13 cellular contexts compared by ENCODE assay signal in genomic region chr17:77546772-77547201, GRCh38.
DNase-seq lines count a peak whose midpoint lies in the region; ATAC-seq, FAIRE-seq and TF ChIP-seq lines count a peak whose summit lies in the region.
"Had no signal": no experiment of that assay in that cellular context is flagged by ENCODE, and none has a peak within 500 bp of the region (broad histone marks: within the 10 kb centered on the region; RNA-seq: fewer than 3 reads in every experiment).

No MANE protein-coding gene starts in this region.

- no peaks in the 10 kb centered on the region for H3K9me3 Mint-ChIP-seq in stimulated activated effector memory CD8-positive, alpha-beta T cell treated with anti-CD3 and anti-CD28 coated beads, Interleukin-12 subunit alpha, Interleukin-12 subunit beta, amount 100 ng/mL, for 72 hours
- H3K9me3 Mint-ChIP-seq: activated naive CD4-positive, alpha-beta T cell treated with anti-CD3 and anti-CD28 coated beads for 36 hours had no signal

- no peak overlapping the region for H4K8ac ChIP-seq in IMR-90 (ENCODE audit: low read depth in 2 of 2, low read length in 2 of 2)

- TF ChIP-seq RAD21 in IMR-90 (IDR thresholded peaks at IDR 0.05; ENCODE audit: low read length): no peak

- H3K79me1 ChIP-seq in IMR-90 (ENCODE audit: low read depth in 1 of 2, low read length in 2 of 2): no peaks in the 10 kb centered on the region

- WGBS in IMR-90 (ENCODE audit: extremely low coverage in 2 of 2, insufficient read length in 1 of 2), 2 experiments: 7% methylated on average over 3 of the region's 12 CpGs; no CpG with 5 or more reads in 1 of the 2 experiments
- 24 to 37% (median 28%) methylated on average over 12 of the region's 12 CpGs for WGBS in small intestine, 3 donors

- in situ Hi-C loops in IMR-90 (cut with MboI; ENCODE audit: low sequenced_read_pairs): no loop called here

- H3K4me1 Mint-ChIP-seq in stimulated activated effector memory CD8-positive, alpha-beta T cell treated with anti-CD3 and anti-CD28 coated beads, Interleukin-12 subunit alpha, Interleukin-12 subunit beta, amount 100 ng/mL, for 72 hours: peaks cover 5% of the 10 kb centered on the region

- H3K4me3 Mint-ChIP-seq in stimulated activated effector memory CD8-positive, alpha-beta T cell treated with anti-CD3 and anti-CD28 coated beads, Interleukin-12 subunit alpha, Interleukin-12 subunit beta, amount 100 ng/mL, for 72 hours: no peak overlapping the region
- H3K4me3 Mint-ChIP-seq: activated naive CD4-positive, alpha-beta T cell treated with anti-CD3 and anti-CD28 coated beads for 36 hours had no signal

- H3K27me3 ChIP-seq in IMR-90 (ENCODE audit: control insufficient read depth, insufficient read depth, low read length) (peaks cover 36% of the 10 kb centered on the region), iPS-20b (ENCODE audit: insufficient read depth, low read length) (peaks cover 16% of the 10 kb centered on the region; the same call in 1 of the 2 replicates), small intestine (ENCODE audit: control insufficient read depth in 2 of 2, insufficient read depth in 2 of 2, low read length in 2 of 2) (no peaks in the 10 kb centered on the region)

- H4K91ac ChIP-seq in IMR-90 (ENCODE audit: insufficient read depth, low read depth, low read length): no peak overlapping the region

- no peak overlapping the region for H2BK20ac ChIP-seq in IMR-90 (ENCODE audit: low read depth, low read length)

- BruUV-seq in IMR-90 (replicated peaks; lab: Mats Ljungman, UMichigan): no TSS peak

- ATAC-seq in IMR-90 (ENCODE audit: low read depth): no peak
- ATAC-seq in stimulated activated effector memory CD8-positive, alpha-beta T cell treated with anti-CD3 and anti-CD28 coated beads, Interleukin-12 subunit alpha, Interleukin-12 subunit beta, amount 100 ng/mL, for 72 hours: no peak

- no peak for TF ChIP-seq CTCF in IMR-90 (conservative IDR thresholded peaks at IDR 0.05; ENCODE audit: low read depth, low read length)

- no peak overlapping the region for H2BK120ac ChIP-seq in IMR-90 (ENCODE audit: low read depth, low read length)

- H3K4me2 ChIP-seq in IMR-90 (ENCODE audit: low read depth, low read length): no peak overlapping the region

- dilution Hi-C loops in IMR-90 (cut with HindIII; ENCODE audit: low sequenced_read_pairs, unreplicated experiment): no loop called here

- no peak overlapping the region for H3K18ac ChIP-seq in IMR-90 (ENCODE audit: low read depth, low read length)

- no peaks in the 10 kb centered on the region for H4K20me1 ChIP-seq in IMR-90 (ENCODE audit: insufficient read depth, low read length)

- no peak overlapping the region for H3K4ac ChIP-seq in IMR-90 (ENCODE audit: low read depth, low read length)

- no peak overlapping the region for H2BK5ac ChIP-seq in IMR-90 (ENCODE audit: low read depth, low read length, poor library complexity, severe bottlenecking)

- no peaks in the 10 kb centered on the region for H3K9me1 ChIP-seq in IMR-90 (ENCODE audit: insufficient read depth, low read length)

- H3K36me3 ChIP-seq in IMR-90 (ENCODE audit: control insufficient read depth, insufficient read depth, low read length) (no peaks in the 10 kb centered on the region), iPS-20b (ENCODE audit: insufficient read depth, low read depth, low read length) (no peaks in the 10 kb centered on the region), small intestine (ENCODE audit: control insufficient read depth in 2 of 2, insufficient read depth in 2 of 2, low read length in 2 of 2) (no peaks in the 10 kb centered on the region)

- H3K27ac ChIP-seq in IMR-90 (ENCODE audit: insufficient read depth, low read length): no peak overlapping the region
- no peak overlapping the region for H3K27ac ChIP-seq in iPS-20b (ENCODE audit: low read length)
- no peak overlapping the region for H3K27ac ChIP-seq in small intestine (ENCODE audit: low read depth in 1 of 2, low read length in 1 of 2)

- peak overlapping the region; percentile 8 for H2AFZ ChIP-seq in IMR-90 (replicated peaks; ENCODE audit: low read length, poor library complexity)

- peaks cover 4% of the 10 kb centered on the region for H3K9me3 ChIP-seq in IMR-90 (ENCODE audit: control insufficient read depth, insufficient read depth, low read length)
- H3K9me3 ChIP-seq in iPS-20b (ENCODE audit: insufficient read depth, low read depth, low read length): no peaks in the 10 kb centered on the region
- no peaks in the 10 kb centered on the region for H3K9me3 ChIP-seq in small intestine (ENCODE audit: control insufficient read depth, low read depth)

- POLR2A ChIA-PET in IMR-90 (lab: Charles Lee; ENCODE audit: unreplicated experiment): no interaction called here

- no peak overlapping the region for H3K4me3 ChIP-seq in IMR-90 (ENCODE audit: insufficient read depth, low read depth, low read length)
- peak overlapping the region; percentile 48; the same call in 1 of the 2 replicates for H3K4me3 ChIP-seq in iPS-20b (ENCODE audit: low read length)
- H3K4me3 ChIP-seq in small intestine (ENCODE audit: low read depth in 1 of 2, low read length in 2 of 2): no peak overlapping the region

- CTCF ChIA-PET in IMR-90 (lab: Yijun Ruan, JAX): no interaction called here

- no peaks in the 10 kb centered on the region for H3K4me1 ChIP-seq in IMR-90 (ENCODE audit: control insufficient read depth, insufficient read depth, low read length)
- peaks cover 4% of the 10 kb centered on the region; the same call in 1 of the 2 replicates for H3K4me1 ChIP-seq in iPS-20b (ENCODE audit: insufficient read depth, low read length)
- no peaks in the 10 kb centered on the region for H3K4me1 ChIP-seq in small intestine (ENCODE audit: control insufficient read depth in 2 of 2, insufficient read depth in 1 of 2, low read depth in 1 of 2, low read length in 1 of 2)

- no peak overlapping the region for H4K5ac ChIP-seq in IMR-90 (ENCODE audit: low read depth, low read length)

- FAIRE-seq in small intestine (lab: Jason Lieb, UNC): no peak
- FAIRE-seq: GM12891 had no signal

- no peak overlapping the region for H2AK9ac ChIP-seq in IMR-90 (replicated peaks; ENCODE audit: low read depth, low read length, poor library complexity)

- no peak overlapping the region for H3K23ac ChIP-seq in IMR-90 (ENCODE audit: low read depth, low read length)

- no peak overlapping the region for H3K14ac ChIP-seq in IMR-90 (replicated peaks; ENCODE audit: low read depth, low read length)

- H3K36me3 Mint-ChIP-seq in stimulated activated effector memory CD8-positive, alpha-beta T cell treated with anti-CD3 and anti-CD28 coated beads, Interleukin-12 subunit alpha, Interleukin-12 subunit beta, amount 100 ng/mL, for 72 hours: no peaks in the 10 kb centered on the region

- no peak overlapping the region for H3K56ac ChIP-seq in IMR-90 (ENCODE audit: extremely low read depth, insufficient read depth, low read length)

- H2BK15ac ChIP-seq in IMR-90 (ENCODE audit: low read depth, low read length): no peak overlapping the region

- no peak overlapping the region for H3K9ac ChIP-seq in IMR-90 (ENCODE audit: low read depth, low read length)
- peak overlapping the region; percentile 70; the same call in 1 of the 2 replicates for H3K9ac ChIP-seq in iPS-20b (ENCODE audit: low read depth, low read length)

- no peak overlapping the region for H2AK5ac ChIP-seq in IMR-90 (ENCODE audit: low read depth, low read length)

- DNase-seq in IMR-90 (no peak), amniotic epithelial cell (ENCODE audit: low read depth) (peak; percentile 29), small intestine (peak; percentile 32), NCI-H1694 treated with DMSO at 0.1 percent for 48 hours (lab: John Stamatoyannopoulos, UW) (no peak)
- DNase-seq in effector CD4-positive, alpha-beta T cell: no peak
- DNase-seq in stimulated activated effector memory CD8-positive, alpha-beta T cell treated with anti-CD3 and anti-CD28 coated beads, Interleukin-12 subunit alpha, Interleukin-12 subunit beta, amount 100 ng/mL, for 72 hours (ENCODE audit: low spot score in 2 of 2): no peak
- DNase-seq: activated CD4-positive, alpha-beta T cell treated with anti-CD3 and anti-CD28 coated beads, Interleukin-2, amount 50 U/mL, for 1 hour; activated naive CD4-positive, alpha-beta T cell treated with anti-CD3 and anti-CD28 coated beads for 36 hours; dermis blood vessel endothelial cell; NCI-H526; SW 1271 had no signal

- no peak overlapping the region for H3K27ac Mint-ChIP-seq in stimulated activated effector memory CD8-positive, alpha-beta T cell treated with anti-CD3 and anti-CD28 coated beads, Interleukin-12 subunit alpha, Interleukin-12 subunit beta, amount 100 ng/mL, for 72 hours
- H3K27ac Mint-ChIP-seq: activated naive CD4-positive, alpha-beta T cell treated with anti-CD3 and anti-CD28 coated beads for 36 hours had no signal

- TF ChIP-seq POLR2A in IMR-90 (IDR thresholded peaks at IDR 0.05; ENCODE audit: low read depth, low read length): no peak

- intact Hi-C loops in IMR-90 (cut with micrococcal nuclease): no loop called here

TF ChIP-seq in IMR-90, 13 proteins besides CTCF, POLR2A, EP300 and RAD21 (continues in another document):
- TF ChIP-seq NFE2L2 (IDR thresholded peaks at IDR 0.05; ENCODE audit: low read depth, low read length) (no peak), MXI1 (IDR thresholded peaks at IDR 0.05; ENCODE audit: borderline replicate concordance, low read depth, low read length) (no peak), CEBPB (IDR thresholded peaks at IDR 0.05; ENCODE audit: low read depth, low read length) (no peak), RFX5 (IDR thresholded peaks at IDR 0.05; ENCODE audit: low read depth, low read length) (no peak), RCOR1 (IDR thresholded peaks at IDR 0.05; ENCODE audit: insufficient replicate concordance, low read length) (no peak), USF2 (IDR thresholded peaks at IDR 0.05; ENCODE audit: low read depth, low read length) (no peak), BHLHE40 (IDR thresholded peaks at IDR 0.05; ENCODE audit: low read depth, low read length) (no peak)
- TF ChIP-seq, protein P1, sequence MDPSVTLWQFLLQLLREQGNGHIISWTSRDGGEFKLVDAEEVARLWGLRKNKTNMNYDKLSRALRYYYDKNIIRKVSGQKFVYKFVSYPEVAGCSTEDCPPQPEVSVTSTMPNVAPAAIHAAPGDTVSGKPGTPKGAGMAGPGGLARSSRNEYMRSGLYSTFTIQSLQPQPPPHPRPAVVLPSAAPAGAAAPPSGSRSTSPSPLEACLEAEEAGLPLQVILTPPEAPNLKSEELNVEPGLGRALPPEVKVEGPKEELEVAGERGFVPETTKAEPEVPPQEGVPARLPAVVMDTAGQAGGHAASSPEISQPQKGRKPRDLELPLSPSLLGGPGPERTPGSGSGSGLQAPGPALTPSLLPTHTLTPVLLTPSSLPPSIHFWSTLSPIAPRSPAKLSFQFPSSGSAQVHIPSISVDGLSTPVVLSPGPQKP (IDR thresholded peaks at IDR 0.05; ENCODE audit: borderline replicate concordance, low read depth, low read length): no peak

Comparison
In these comparisons a context has a peak if more than half of its experiments do, and no peak if none do; other contexts are left out.
1. DNase-seq: peak in amniotic epithelial cell (single experiment) and small intestine (single experiment); none in IMR-90 (single experiment), effector CD4-positive, alpha-beta T cell (single experiment), NCI-H1694 treated with DMSO at 0.1 percent for 48 hours (single experiment) and stimulated activated effector memory CD8-positive, alpha-beta T cell treated with anti-CD3 and anti-CD28 coated beads, Interleukin-12 subunit alpha, Interleukin-12 subunit beta, amount 100 ng/mL, for 72 hours (0 of 2).